Comparison of ENCODE assay signal across 9 cellular contexts in the genomic region with DNA sequence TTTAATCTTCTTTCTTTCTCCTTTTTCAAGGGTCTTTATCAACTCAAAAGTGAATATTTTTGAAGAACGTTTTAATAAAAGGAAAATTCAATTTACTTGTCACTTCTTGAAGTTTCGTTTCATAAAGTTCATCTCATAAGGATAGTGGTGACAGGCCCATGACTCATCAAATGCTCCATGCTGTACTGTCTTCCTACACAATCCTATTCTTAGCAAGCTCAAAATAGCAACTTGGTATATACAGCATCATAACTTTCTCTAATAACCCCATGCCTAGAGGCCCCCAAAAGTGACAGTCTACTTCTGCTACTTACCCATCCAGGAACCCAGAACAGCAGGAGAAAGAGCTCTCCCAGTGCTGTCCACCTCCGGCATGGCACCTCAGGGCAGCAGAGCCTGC. TPM values are rescaled to one million over a fixed set of nuclear protein-coding genes. Genes with fewer than 3 reads are reported as not detected.
DNase-seq lines count a peak whose midpoint lies in the region; ATAC-seq and TF ChIP-seq lines count a peak whose summit lies in the region.
"Had no signal": no experiment of that assay in that cellular context is flagged by ENCODE, and none has a peak within 500 bp of the region (broad histone marks: within the 10 kb centered on the region; RNA-seq: fewer than 3 reads in every experiment).

No MANE protein-coding gene starts in this region.

- no peak overlapping the region for H3K4me3 ChIP-seq in upper lobe of right lung

- intact Hi-C loops in upper lobe of right lung (cut with DNase I): no loop called here
- intact Hi-C loops in Calu3 (cut with micrococcal nuclease; ENCODE audit: unreplicated experiment): no loop called here

- no TSS peak for BruUV-seq in Calu3 (replicated peaks; lab: Mats Ljungman, UMichigan)

- H3K4me1 ChIP-seq in upper lobe of right lung: no peaks in the 10 kb centered on the region

- no peak overlapping the region for H3K27ac Mint-ChIP-seq in Calu3 (ENCODE audit: unreplicated experiment)

- no peaks in the 10 kb centered on the region for H3K27me3 ChIP-seq in upper lobe of right lung

- CTCF ChIA-PET in Calu3 (lab: Charles Lee): interaction anchor here (0.6 kb wide), 1 partner anchor 1576 kb away, joined by 3 read pairs; no protein-coding TSS in a partner anchor

- H3K9me3 ChIP-seq in upper lobe of right lung: no peaks in the 10 kb centered on the region

- TF ChIP-seq CTCF in upper lobe of right lung (IDR thresholded peaks at IDR 0.05) (no peak), Calu3 (IDR thresholded peaks at IDR 0.05; ENCODE audit: unreplicated experiment) (no peak)

- no peaks in the 10 kb centered on the region for H3K36me3 ChIP-seq in upper lobe of right lung

- peak; percentile 54 for ATAC-seq in upper lobe of right lung

- peak overlapping the region; percentile 54 for H3K27ac ChIP-seq in cingulate gyrus (ENCODE audit: low read depth, low read length)
- H3K27ac ChIP-seq in upper lobe of right lung: no peak overlapping the region

- no peaks in the 10 kb centered on the region for H3K9me3 Mint-ChIP-seq in Calu3 (ENCODE audit: low read depth, unreplicated experiment)

- no peaks in the 10 kb centered on the region for H3K36me3 Mint-ChIP-seq in Calu3 (ENCODE audit: insufficient read depth, unreplicated experiment)

- peak; percentile 15 to 41 (median 22) for DNase-seq in stimulated activated CD4-positive, alpha-beta T cell treated with anti-CD3 and anti-CD28 coated beads, Interleukin-12 subunit alpha, Interleukin-12 subunit beta, amount 100 ng/mL, for 48 hours (ENCODE audit: low read depth in 2 of 3, low spot score in 1 of 3)
- DNase-seq in stimulated activated CD4-positive, alpha-beta T cell treated with anti-CD3 and anti-CD28 coated beads, Interleukin-4, amount 100 ng/mL, for 1 hour: no peak
- peak; percentile 4 for DNase-seq in NCI-H460 (ENCODE audit: extremely low read depth, low read depth)
- DNase-seq in upper lobe of right lung: no peak
- DNase-seq in GF-D8 (lab: John Stamatoyannopoulos, UW): no peak
- no peak for DNase-seq in DMS79 (lab: John Stamatoyannopoulos, UW)
- no peak for DNase-seq in Calu3
- DNase-seq: NCI-H446 treated with DMSO at 0.1 percent for 48 hours had no signal

- no peaks in the 10 kb centered on the region for H3K4me1 Mint-ChIP-seq in Calu3 (ENCODE audit: low read depth, unreplicated experiment)

- H3K27me3 Mint-ChIP-seq in Calu3 (ENCODE audit: unreplicated experiment): peaks cover 32% of the 10 kb centered on the region

- H3K4me3 Mint-ChIP-seq in Calu3 (ENCODE audit: low read depth, unreplicated experiment): no peak overlapping the region

RNA-seq across cellular contexts. Expression of gene FBXO15, which starts 7.7 kb away (rescaled TPM):
- 1.1 and 1.5 TPM in 2 replicates for total RNA-seq in NCI-H460 (2014; rRNA removed; shearing (Covaris generic))
- polyA plus RNA-seq in NCI-H460 (2014; cell fraction: nucleus; rRNA removed): 0.26 and 2.2 TPM in 2 replicates
- total RNA-seq in upper lobe of right lung: 0.81 TPM
- total RNA-seq in Calu3 (2022): 1.5 and 1.7 TPM in 2 replicates

RNA-seq across cellular contexts. Expression of gene TIMM21, which starts 8.4 kb away (rescaled TPM):
- 36.7 and 43.5 TPM in 2 replicates for total RNA-seq in NCI-H460 (2014; rRNA removed; shearing (Covaris generic))
- polyA plus RNA-seq in NCI-H460 (2014; cell fraction: nucleus; rRNA removed): 46.5 and 55.4 TPM in 2 replicates
- total RNA-seq in upper lobe of right lung (20.2 TPM), Calu3 (2022) (44.9 and 46.7 TPM in 2 replicates)

Comparison
In these comparisons a context has a peak if more than half of its experiments do, and no peak if none do; other contexts are left out.
1. DNase-seq: peak in stimulated activated CD4-positive, alpha-beta T cell treated with anti-CD3 and anti-CD28 coated beads, Interleukin-12 subunit alpha, Interleukin-12 subunit beta, amount 100 ng/mL, for 48 hours (3 of 3) and NCI-H460 (single experiment); none in stimulated activated CD4-positive, alpha-beta T cell treated with anti-CD3 and anti-CD28 coated beads, Interleukin-4, amount 100 ng/mL, for 1 hour (single experiment), upper lobe of right lung (single experiment), GF-D8 (single experiment), DMS79 (single experiment) and Calu3 (single experiment).